In genomic region chr5:135466178-135467050, GRCh38 we compare ENCODE assay signal across 8 cellular contexts. TPM values are rescaled to one million over a fixed set of nuclear protein-coding genes. Genes with fewer than 3 reads are reported as not detected.
DNase-seq lines count a peak whose midpoint lies in the region; ATAC-seq and TF ChIP-seq lines count a peak whose summit lies in the region.

No MANE protein-coding gene starts in this region.

- TF ChIP-seq POLR2A in stomach (IDR thresholded peaks at IDR 0.05), result no peak

- H3K27ac ChIP-seq in HUES48 (ENCODE audit: low read depth, low read length) (no peak overlapping the region), Panc1 (ENCODE audit: low read length) (no peak overlapping the region), stomach (no peak overlapping the region)

- H3K9me3 ChIP-seq in HUES48 (ENCODE audit: control insufficient read depth, insufficient read depth, low read length) (no peaks in the 10 kb centered on the region), Panc1 (ENCODE audit: control insufficient read depth, insufficient read depth, low read depth, low read length) (no peaks in the 10 kb centered on the region), stomach (no peaks in the 10 kb centered on the region)

- H3K9ac ChIP-seq in HUES48 (ENCODE audit: low read depth, low read length), result no peak overlapping the region

- no peaks in the 10 kb centered on the region for H3K36me3 ChIP-seq in HUES48 (ENCODE audit: control insufficient read depth, insufficient read depth, low read length)
- H3K36me3 ChIP-seq in Panc1 (ENCODE audit: control insufficient read depth, insufficient read depth, low read length), result no peaks in the 10 kb centered on the region
- no peaks in the 10 kb centered on the region for H3K36me3 ChIP-seq in stomach

- peaks cover 99% of the 10 kb centered on the region for H3K27me3 Mint-ChIP-seq in neural crest cell (ENCODE audit: low read depth)

- POLR2A ChIA-PET in Panc1 (lab: Charles Lee), result interaction anchor here (0.8 to 1.1 kb wide), 2 partner anchors 85 to 100 kb away, joined by 3 to 4 read pairs; no protein-coding TSS in a partner anchor

- H3K36me3 Mint-ChIP-seq in neural crest cell (ENCODE audit: low read depth), result no peaks in the 10 kb centered on the region

- H3K4me3 ChIP-seq in AG09309 (ENCODE audit: control insufficient read depth, low read depth, low read length) (no peak overlapping the region), HUES48 (ENCODE audit: low read depth, low read length) (peak overlapping the region; percentile 49), Panc1 (ENCODE audit: low read depth in 2 of 2, low read length in 2 of 2) (no peak overlapping the region), stomach (peak overlapping the region; percentile 18 to 28 (median 22))

- peaks cover 10% of the 10 kb centered on the region for H3K4me1 Mint-ChIP-seq in neural crest cell

- intact Hi-C loops in Panc1 (cut with micrococcal nuclease; ENCODE audit: unreplicated experiment), result loop anchor here (1.0 kb wide), 1 partner anchor 86 kb away; no protein-coding TSS in a partner anchor
- intact Hi-C loops in stomach (cut with DNase I; ENCODE audit: low total_unique reads), result no loop called here

- 14 to 18% (median 14%) methylated on average over 37 to 43 of the region's 43 CpGs for WGBS in stomach, 5 donors

- ATAC-seq in GM19025 (IDR thresholded peaks at IDR 0.05; ENCODE audit: low read depth, unreplicated experiment), result peak; percentile 59
- ATAC-seq in Panc1, result peak; percentile 94

- no TSS peak for BruUV-seq in Panc1 (replicated peaks; lab: Mats Ljungman, UMichigan)

- in situ Hi-C loops in Panc1 (cut with HindIII; ENCODE audit: low pct_unique_long_range_greater_than_20kb, low sequenced_read_pairs), result loop anchor here (25.0 kb wide), 1 partner anchor 371 kb away; the partner anchor contains the start of gene SLC25A48

- CTCF ChIA-PET in Panc1 (lab: Charles Lee), result interaction anchor here (0.6 to 3.1 kb wide), 7 partner anchors 11 to 171 kb away, joined by 3 to 40 read pairs (median 12); no protein-coding TSS in a partner anchor

- no peak for TF ChIP-seq EP300 in stomach (IDR thresholded peaks at IDR 0.05)

- H3K4me1 ChIP-seq in HUES48 (ENCODE audit: control insufficient read depth, insufficient read depth, low read length), result peaks cover 17% of the 10 kb centered on the region; the same call in 1 of the 2 replicates
- peaks cover 2% of the 10 kb centered on the region; the same call in 1 of the 2 replicates for H3K4me1 ChIP-seq in Panc1 (ENCODE audit: control insufficient read depth, insufficient read depth, low read length)
- H3K4me1 ChIP-seq in stomach, result peaks cover 6 to 11% (median 10%) of the 10 kb centered on the region in 4 donors

- no peaks in the 10 kb centered on the region for H3K9me3 Mint-ChIP-seq in neural crest cell

- peak overlapping the region; percentile 28 for H3K4me3 Mint-ChIP-seq in neural crest cell

- DNase-seq in AG09309 (ENCODE audit: low read depth), result peak; percentile 7
- DNase-seq in Panc1 (ENCODE audit: low read depth, low spot score), result no peak
- peak; percentile 32 for DNase-seq in activated T-helper 1 cell treated with Interleukin-2 at 50 U/mL for 16 hours (ENCODE audit: low read depth)
- peak; percentile 65 for DNase-seq in fibroblast of peridontal ligament (ENCODE audit: extremely low read depth)
- DNase-seq in neural crest cell (ENCODE audit: low read depth, low spot score), result peak; percentile 87
- DNase-seq in stomach, result peak; percentile 80

- H3K27me3 ChIP-seq in HUES48 (ENCODE audit: control insufficient read depth, insufficient read depth, low read length) (peaks cover 96% of the 10 kb centered on the region), Panc1 (ENCODE audit: control insufficient read depth, insufficient read depth, low read length) (peaks cover 18% of the 10 kb centered on the region), stomach (peaks cover 0 to 61% (median 26%) of the 10 kb centered on the region in 3 donors)

- peak; percentile 97 for TF ChIP-seq CTCF in AG09309 (IDR thresholded peaks at IDR 0.05; ENCODE audit: control insufficient read depth, insufficient read depth, low read depth, low read length, missing control alignments)
- peak; percentile 95 for TF ChIP-seq CTCF in Panc1 (IDR thresholded peaks at IDR 0.05)
- TF ChIP-seq CTCF in neural crest cell (conservative IDR thresholded peaks at IDR 0.05), result peak; percentile 89
- peak in 5 of 7 experiments; percentile 58 to 86 (median 79) for TF ChIP-seq CTCF in stomach (IDR thresholded peaks at IDR 0.05)

- H3K27ac Mint-ChIP-seq in neural crest cell (ENCODE audit: unreplicated experiment), result no peak overlapping the region

RNA-seq across cellular contexts. Expression of gene TIFAB, which starts 14.3 kb away (rescaled TPM):
- not detected for total RNA-seq in Panc1 (2021; ENCODE audit: unreplicated experiment)
- not detected for polyA plus RNA-seq in Panc1 (2012; ENCODE audit: insufficient read length)
- not detected in 2 replicates for total RNA-seq in neural crest cell
- total RNA-seq in stomach, result not detected
- polyA plus RNA-seq in stomach, result under 1 TPM in 1 of 3 donors, not detected in 2; 0.08 TPM

RNA-seq across cellular contexts. Expression of gene DCANP1, which starts 19.3 kb away (rescaled TPM):
- total RNA-seq in Panc1 (2021; ENCODE audit: unreplicated experiment) (not detected), neural crest cell (not detected in 2 replicates), stomach (under 1 TPM in 1 of 5 donors, not detected in 4; 0.55 TPM)
- not detected for polyA plus RNA-seq in Panc1 (2012; ENCODE audit: insufficient read length)
- not detected for polyA plus RNA-seq in stomach

Comparison
In these comparisons a context has a peak if more than half of its experiments do, and no peak if none do; other contexts are left out.
1. H3K4me3 ChIP-seq: peak in HUES48 (single experiment) and stomach (4 of 4); none in AG09309 (single experiment) and Panc1 (0 of 2).
2. Peak in every context shown above with its lines, with median percentiles within 50 percentile points of each other: CTCF ChIP-seq.